ENCODE assay signal across 8 cellular contexts in the genomic region with DNA sequence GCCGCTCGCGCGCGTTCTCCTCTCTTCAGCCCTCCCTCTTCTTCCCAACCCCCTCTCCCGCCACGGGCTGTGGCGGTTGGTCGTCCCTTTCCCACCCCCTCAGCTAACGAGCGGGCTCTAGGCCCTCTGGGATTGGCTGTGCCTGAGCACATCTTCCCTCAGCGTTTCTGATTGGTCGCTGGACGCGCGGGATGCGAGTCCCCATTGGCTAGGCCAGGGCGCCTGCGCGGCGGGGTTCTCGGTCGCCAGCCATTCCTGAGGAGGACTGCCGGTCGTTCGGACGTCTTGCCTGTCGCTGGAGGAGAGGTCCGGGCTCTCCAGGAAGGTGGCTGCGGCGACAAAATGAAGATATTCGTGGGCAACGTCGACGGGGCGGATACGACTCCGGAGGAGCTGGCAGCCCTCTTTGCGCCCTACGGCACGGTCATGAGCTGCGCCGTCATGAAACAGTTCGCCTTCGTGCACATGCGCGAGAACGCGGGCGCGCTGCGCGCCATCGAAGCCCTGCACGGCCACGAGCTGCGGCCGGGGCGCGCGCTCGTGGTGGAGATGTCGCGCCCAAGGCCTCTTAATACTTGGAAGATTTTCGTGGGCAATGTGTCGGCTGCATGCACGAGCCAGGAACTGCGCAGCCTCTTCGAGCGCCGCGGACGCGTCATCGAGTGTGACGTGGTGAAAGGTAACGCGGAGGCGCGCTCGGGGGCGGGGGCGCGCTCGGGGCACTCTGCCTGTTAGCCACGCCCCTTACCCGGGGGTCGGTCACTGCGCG. TPM values are rescaled to one million over a fixed set of nuclear protein-coding genes. Genes with fewer than 3 reads are reported as not detected.
A peak's percentile ranks its signal among the peaks of the same experiment; 100 is the strongest.
DNase-seq lines count a peak whose midpoint lies in the region; ATAC-seq, FAIRE-seq and TF ChIP-seq lines count a peak whose summit lies in the region.

A gene with protein sequence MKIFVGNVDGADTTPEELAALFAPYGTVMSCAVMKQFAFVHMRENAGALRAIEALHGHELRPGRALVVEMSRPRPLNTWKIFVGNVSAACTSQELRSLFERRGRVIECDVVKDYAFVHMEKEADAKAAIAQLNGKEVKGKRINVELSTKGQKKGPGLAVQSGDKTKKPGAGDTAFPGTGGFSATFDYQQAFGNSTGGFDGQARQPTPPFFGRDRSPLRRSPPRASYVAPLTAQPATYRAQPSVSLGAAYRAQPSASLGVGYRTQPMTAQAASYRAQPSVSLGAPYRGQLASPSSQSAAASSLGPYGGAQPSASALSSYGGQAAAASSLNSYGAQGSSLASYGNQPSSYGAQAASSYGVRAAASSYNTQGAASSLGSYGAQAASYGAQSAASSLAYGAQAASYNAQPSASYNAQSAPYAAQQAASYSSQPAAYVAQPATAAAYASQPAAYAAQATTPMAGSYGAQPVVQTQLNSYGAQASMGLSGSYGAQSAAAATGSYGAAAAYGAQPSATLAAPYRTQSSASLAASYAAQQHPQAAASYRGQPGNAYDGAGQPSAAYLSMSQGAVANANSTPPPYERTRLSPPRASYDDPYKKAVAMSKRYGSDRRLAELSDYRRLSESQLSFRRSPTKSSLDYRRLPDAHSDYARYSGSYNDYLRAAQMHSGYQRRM (plus strand): TSS at position 252 of the 769 bp plus-strand sequence. CDS start 91 bp downstream, at position 343.

- FAIRE-seq in D721Med (lab: Jason Lieb, UNC) (no peak), endothelial cell of umbilical vein (lab: Jason Lieb, UNC) (peak; percentile 99)

- DNase-seq in D721Med (ENCODE audit: insufficient read length, low spot score): peak; percentile 94
- peak; percentile 100 for DNase-seq in HuH-7.5 (ENCODE audit: low spot score)
- DNase-seq in OCI-LY7 (ENCODE audit: low spot score): peak; percentile 100
- peak; percentile 97 for DNase-seq in activated T-cell treated with anti-CD3 and anti-CD28 coated beads for 1 hour (ENCODE audit: low read depth)
- DNase-seq in endothelial cell of umbilical vein (ENCODE audit: low read depth, low spot score): peak; percentile 99
- peak; percentile 98 for DNase-seq in middle frontal gyrus (ENCODE audit: extremely low spot score, low spot score)
- peak; percentile 96 to 97 for DNase-seq in stimulated activated CD8-positive, alpha-beta memory T cell treated with anti-CD3 and anti-CD28 coated beads, Interleukin-2, amount 100 ng/mL, for 48 hours (ENCODE audit: low read depth in 2 of 2)

- CTCF ChIA-PET in OCI-LY7 (lab: Charles Lee; ENCODE audit: unreplicated experiment): interaction anchor here (1.0 kb wide), 1 partner anchor 62 kb away, joined by 5 read pairs; a partner anchor contains a TSS
- CTCF ChIA-PET in endothelial cell of umbilical vein (lab: Charles Lee): interaction anchor here (1.0 to 2.2 kb wide), 2 partner anchors 24 to 61 kb away, joined by 3 to 14 read pairs; a partner anchor contains a TSS

- H3K9me1 ChIP-seq in endothelial cell of umbilical vein (replicated peaks; ENCODE audit: control insufficient read depth, extremely low read depth, insufficient read depth, low read length): no peaks in the 10 kb centered on the region

- TF ChIP-seq POLR2A in endothelial cell of umbilical vein (IDR thresholded peaks at IDR 0.05; ENCODE audit: low read depth, low read length): peak; percentile 98

- H3K4me2 ChIP-seq in OCI-LY7 (ENCODE audit: low read length): peak within 1 kb of the TSS; percentile 86
- peak within 1 kb of the TSS; percentile 94 for H3K4me2 ChIP-seq in endothelial cell of umbilical vein (ENCODE audit: insufficient read depth, low read length)

- H3K4me1 ChIP-seq in OCI-LY7 (ENCODE audit: insufficient read depth, low read length, poor library complexity, severe bottlenecking): peaks cover 62% of the 10 kb centered on the region
- peaks cover 24% of the 10 kb centered on the region for H3K4me1 ChIP-seq in endothelial cell of umbilical vein (ENCODE audit: control insufficient read depth, extremely low read depth, insufficient read depth, low read length)

- H3K27me3 ChIP-seq in endothelial cell of umbilical vein (ENCODE audit: control insufficient read depth in 2 of 2, insufficient read depth in 2 of 2, low read length in 2 of 2): no peaks in the 10 kb centered on the region

- H3K36me3 ChIP-seq in OCI-LY7 (ENCODE audit: insufficient read depth, low read length) (peaks cover 48% of the 10 kb centered on the region), endothelial cell of umbilical vein (ENCODE audit: control insufficient read depth in 2 of 2, extremely low read depth in 1 of 2, insufficient read depth in 2 of 2, low read length in 2 of 2) (no peaks in the 10 kb centered on the region)

- no peak for TF ChIP-seq CTCF in D721Med (IDR thresholded peaks at IDR 0.05; ENCODE audit: insufficient read depth, missing control alignments)
- no peak for TF ChIP-seq CTCF in OCI-LY7 (conservative IDR thresholded peaks at IDR 0.05; ENCODE audit: low read length)
- no peak for TF ChIP-seq CTCF in endothelial cell of umbilical vein (IDR thresholded peaks at IDR 0.05; ENCODE audit: extremely low read depth in 1 of 2, insufficient read depth in 1 of 2, low read depth in 1 of 2, low read length in 2 of 2)

- H3K9me2 ChIP-seq in OCI-LY7 (ENCODE audit: insufficient read depth, low read length): no peaks in the 10 kb centered on the region

- POLR2A ChIA-PET in OCI-LY7 (lab: Charles Lee): interaction anchor here (0.6 to 2.5 kb wide), 10 partner anchors 10 to 61 kb away, joined by 3 to 16 read pairs (median 3); a partner anchor contains a TSS
- POLR2A ChIA-PET in endothelial cell of umbilical vein (lab: Charles Lee): interaction anchor here (0.5 to 2.0 kb wide), 12 partner anchors 10 to 71 kb away, joined by 3 to 26 read pairs (median 6); a partner anchor contains a TSS

- H3K27ac ChIP-seq in OCI-LY7 (ENCODE audit: low read depth, low read length, poor library complexity, severe bottlenecking) (peak within 1 kb of the TSS; percentile 81), endothelial cell of umbilical vein (ENCODE audit: insufficient read depth, low read depth, low read length) (peak within 1 kb of the TSS; percentile 86)

- peak; percentile 76 for ATAC-seq in GM21526 (IDR thresholded peaks at IDR 0.05; ENCODE audit: low FRiP score, unreplicated experiment)

- H3K4me3 ChIP-seq in OCI-LY7 (ENCODE audit: low read depth, low read length, poor library complexity, severe bottlenecking) (peak within 1 kb of the TSS; percentile 94), endothelial cell of umbilical vein (replicated peaks in 1 of 3; ENCODE audit: insufficient read depth in 1 of 3, low read depth in 1 of 3, low read length in 3 of 3) (peak within 1 kb of the TSS; percentile 55 to 93 (median 75))

- H3K79me2 ChIP-seq in OCI-LY7 (ENCODE audit: insufficient read depth, low read depth, low read length) (peaks cover 66% of the 10 kb centered on the region), endothelial cell of umbilical vein (ENCODE audit: control insufficient read depth, insufficient read depth, low read length) (peaks cover 49% of the 10 kb centered on the region)

- H2AFZ ChIP-seq in OCI-LY7 (ENCODE audit: low read length): peak within 1 kb of the TSS; percentile 43; the same call in 1 of the 2 replicates
- H2AFZ ChIP-seq in endothelial cell of umbilical vein (ENCODE audit: low read depth, low read length): peak within 1 kb of the TSS; percentile 42

- dilution Hi-C loops in endothelial cell of umbilical vein (cut with MboI; ENCODE audit: extremely low pct_ligation_motif_present, low sequenced_read_pairs): no loop called here

- BruUV-seq in OCI-LY7 (replicated peaks; lab: Mats Ljungman, UMichigan): no TSS peak
- no TSS peak for BruUV-seq in endothelial cell of umbilical vein (replicated peaks; lab: Mats Ljungman, UMichigan)

- H4K20me1 ChIP-seq in OCI-LY7 (ENCODE audit: insufficient read depth, low read length): peaks cover 25% of the 10 kb centered on the region
- peaks cover 10% of the 10 kb centered on the region for H4K20me1 ChIP-seq in endothelial cell of umbilical vein (replicated peaks; ENCODE audit: control insufficient read depth, extremely low read depth, insufficient read depth, low read length)

- no peaks in the 10 kb centered on the region for H3K9me3 ChIP-seq in OCI-LY7 (ENCODE audit: low read length)
- no peaks in the 10 kb centered on the region for H3K9me3 ChIP-seq in endothelial cell of umbilical vein (replicated peaks; ENCODE audit: control insufficient read depth, insufficient read depth, low read length)

- H3K9ac ChIP-seq in endothelial cell of umbilical vein (replicated peaks; ENCODE audit: extremely low read depth, insufficient read depth, low read length): peak within 1 kb of the TSS; percentile 68

- intact Hi-C loops in OCI-LY7 (cut with micrococcal nuclease; ENCODE audit: unreplicated experiment) (loop anchor here (1.0 to 5.0 kb wide), 5 partner anchors 22 to 74 kb away; a partner anchor contains a TSS), endothelial cell of umbilical vein (cut with micrococcal nuclease) (loop anchor here (1.0 kb wide), 4 partner anchors 22 to 70 kb away; a partner anchor contains a TSS)

TF ChIP-seq in endothelial cell of umbilical vein, 7 proteins besides CTCF, POLR2A, EP300 and RAD21:
- TF ChIP-seq POLR2AphosphoS5 (IDR thresholded peaks at IDR 0.05; ENCODE audit: insufficient read depth, low read depth, low read length) (peak; percentile 93), GATA2 (IDR thresholded peaks at IDR 0.05; ENCODE audit: insufficient read depth, insufficient read length, low read depth, low read length) (no peak)

RNA-seq across cellular contexts. Expression of the gene that starts here (rescaled TPM):
- total RNA-seq in OCI-LY7 (2014; rRNA removed; shearing (Covaris generic)): 65.8 and 94.6 TPM in 2 replicates
- 227 and 243 TPM in 2 replicates for total RNA-seq in OCI-LY7 (2022)
- total RNA-seq in endothelial cell of umbilical vein: 95.9 and 104 TPM in 2 replicates
- 44.0 and 49.6 TPM in 2 replicates for polyA plus RNA-seq in endothelial cell of umbilical vein
- 21.9 and 24.4 TPM in 2 replicates for polyA plus RNA-seq in endothelial cell of umbilical vein (2011; cell fraction: cytosol; rRNA removed)
- 34.5 and 39.5 TPM in 2 replicates for polyA plus RNA-seq in endothelial cell of umbilical vein (2011; cell fraction: nucleus; rRNA removed)
- polyA plus RNA-seq in endothelial cell of umbilical vein (2012): 40.5 and 46.5 TPM in 2 replicates
- 44.3 and 47.2 TPM in 2 replicates for polyA minus RNA-seq in endothelial cell of umbilical vein
- 55.4 TPM for polyA minus RNA-seq in endothelial cell of umbilical vein (2011; cell fraction: cytosol; rRNA and poly(A)+ RNA removed)
- 44.6 and 59.2 TPM in 2 replicates for polyA minus RNA-seq in endothelial cell of umbilical vein (2011; cell fraction: nucleus; rRNA and poly(A)+ RNA removed)

Comparison
In these comparisons a context has a peak if more than half of its experiments do, and no peak if none do; other contexts are left out.
1. Peak in every context shown above with its lines: DNase-seq, ATAC-seq, H3K4me3 ChIP-seq and H3K27ac ChIP-seq.